ENCODE assay signal across 1 cellular context in genomic region chrX:38326086-38326485, GRCh38.
TF ChIP-seq lines count a peak whose summit lies in the region.

No MANE protein-coding gene starts in this region.

TF ChIP-seq in K562, 482 proteins besides CTCF, POLR2A, EP300 and RAD21 (continued from another document):
- TF ChIP-seq, protein P1, sequence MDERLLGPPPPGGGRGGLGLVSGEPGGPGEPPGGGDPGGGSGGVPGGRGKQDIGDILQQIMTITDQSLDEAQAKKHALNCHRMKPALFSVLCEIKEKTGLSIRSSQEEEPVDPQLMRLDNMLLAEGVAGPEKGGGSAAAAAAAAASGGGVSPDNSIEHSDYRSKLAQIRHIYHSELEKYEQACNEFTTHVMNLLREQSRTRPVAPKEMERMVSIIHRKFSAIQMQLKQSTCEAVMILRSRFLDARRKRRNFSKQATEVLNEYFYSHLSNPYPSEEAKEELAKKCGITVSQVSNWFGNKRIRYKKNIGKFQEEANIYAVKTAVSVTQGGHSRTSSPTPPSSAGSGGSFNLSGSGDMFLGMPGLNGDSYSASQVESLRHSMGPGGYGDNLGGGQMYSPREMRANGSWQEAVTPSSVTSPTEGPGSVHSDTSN (CRISPR knock-in tag; IDR thresholded peaks at IDR 0.05; ENCODE audit: low read depth) = no peak
- TF ChIP-seq, protein P1 (tag; conservative IDR thresholded peaks at IDR 0.05; ENCODE audit: low read depth) = no peak
- TF ChIP-seq ZNF551 (CRISPR knock-in tag; IDR thresholded peaks at IDR 0.05) (no peak), EZH2 (IDR thresholded peaks at IDR 0.05; ENCODE audit: borderline replicate concordance, low read depth, low read length) (no peak)
- TF ChIP-seq, protein P2, sequence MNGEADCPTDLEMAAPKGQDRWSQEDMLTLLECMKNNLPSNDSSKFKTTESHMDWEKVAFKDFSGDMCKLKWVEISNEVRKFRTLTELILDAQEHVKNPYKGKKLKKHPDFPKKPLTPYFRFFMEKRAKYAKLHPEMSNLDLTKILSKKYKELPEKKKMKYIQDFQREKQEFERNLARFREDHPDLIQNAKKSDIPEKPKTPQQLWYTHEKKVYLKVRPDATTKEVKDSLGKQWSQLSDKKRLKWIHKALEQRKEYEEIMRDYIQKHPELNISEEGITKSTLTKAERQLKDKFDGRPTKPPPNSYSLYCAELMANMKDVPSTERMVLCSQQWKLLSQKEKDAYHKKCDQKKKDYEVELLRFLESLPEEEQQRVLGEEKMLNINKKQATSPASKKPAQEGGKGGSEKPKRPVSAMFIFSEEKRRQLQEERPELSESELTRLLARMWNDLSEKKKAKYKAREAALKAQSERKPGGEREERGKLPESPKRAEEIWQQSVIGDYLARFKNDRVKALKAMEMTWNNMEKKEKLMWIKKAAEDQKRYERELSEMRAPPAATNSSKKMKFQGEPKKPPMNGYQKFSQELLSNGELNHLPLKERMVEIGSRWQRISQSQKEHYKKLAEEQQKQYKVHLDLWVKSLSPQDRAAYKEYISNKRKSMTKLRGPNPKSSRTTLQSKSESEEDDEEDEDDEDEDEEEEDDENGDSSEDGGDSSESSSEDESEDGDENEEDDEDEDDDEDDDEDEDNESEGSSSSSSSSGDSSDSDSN (IDR thresholded peaks at IDR 0.05; ENCODE audit: borderline replicate concordance in 1 of 2, low read depth in 2 of 2, low read length in 2 of 2) = no peak
